ENCODE assay signal across 24 cellular contexts in genomic region chr1:75275107-75275506, GRCh38.
"Had no signal": no experiment of that assay in that cellular context is flagged by ENCODE, and none has a peak within 500 bp of the region (broad histone marks: within the 10 kb centered on the region; RNA-seq: fewer than 3 reads in every experiment).

No MANE protein-coding gene starts in this region.

- H3K9me3 ChIP-seq: MG63, Peyer's patch, SJCRH30 had no signal

- H3K27me3 ChIP-seq: MG63, Peyer's patch, SJCRH30 had no signal

- H3K4me3 ChIP-seq: MG63, PC-9, Peyer's patch, SJCRH30 had no signal

- DNase-seq: Karpas-422; KG1; MG63; NCI-H1092; NCI-H1105 treated with DMSO at 0.1 percent for 48 hours; NCI-H1417 treated with DMSO at 0.1 percent for 48 hours; NCI-H146; NCI-H1694 treated with DMSO at 0.1 percent for 48 hours; NCI-H1930; NCI-H2081; NCI-H2107; NCI-H2227 treated with DMSO at 0.1 percent for 48 hours; NCI-H510A treated with DMSO at 0.1 percent for 48 hours; NCI-H526; NCI-H748 treated with DMSO at 0.1 percent for 48 hours; NK-92 treated with Interleukin-12 subunit alpha and Interleukin-12 subunit beta, amount 100 ng/mL, for 24 hours; PC-9; Peyer's patch; SHP77 treated with DMSO at 0.1 percent for 48 hours; SJCRH30; SW 1271; T-cell had no signal

- FAIRE-seq: HTR-8/SVneo had no signal

- H3K4me1 ChIP-seq: Peyer's patch, SJCRH30 had no signal

- H3K27ac ChIP-seq: HL-60, PC-9, Peyer's patch, SJCRH30 had no signal

- H3K36me3 ChIP-seq: MG63, Peyer's patch, SJCRH30 had no signal
